ENCODE assay signal across 8 cellular contexts in genomic region chr6:17599885-17600526, GRCh38. TPM values are rescaled to one million over a fixed set of nuclear protein-coding genes. Genes with fewer than 3 reads are reported as not detected.
DNase-seq lines count a peak whose midpoint lies in the region; ATAC-seq, FAIRE-seq and TF ChIP-seq lines count a peak whose summit lies in the region.

Gene FAM8A1 (plus strand): TSS chr6:17600302. CDS start chr6:17600410, 108 bp downstream.

- TF ChIP-seq POLR2A in thyroid gland (IDR thresholded peaks at IDR 0.05) = peak; percentile 64 to 82

- H3K27ac ChIP-seq in pancreas = peak within 1 kb of the TSS; percentile 92 to 99 (median 96)
- peak within 1 kb of the TSS; percentile 94 to 97 (median 94) for H3K27ac ChIP-seq in thyroid gland

- peak; percentile 35; the same call in 2 of the 3 replicates for TF ChIP-seq CTCF in GM12872 (IDR thresholded peaks at IDR 0.05; ENCODE audit: insufficient read depth, low read depth, low read length)
- peak; percentile 28 to 58 (median 35) for TF ChIP-seq CTCF in pancreas (IDR thresholded peaks at IDR 0.05)
- TF ChIP-seq CTCF in thyroid gland (IDR thresholded peaks at IDR 0.05) = peak; percentile 12 to 74 (median 64)

- 4 to 6% methylated on average over 40 to 42 of the region's 42 CpGs for WGBS in pancreas, 2 donors
- 9% methylated on average over 26 to 28 of the region's 42 CpGs for WGBS in thyroid gland, 2 donors

- DNase-seq in NCI-H1092 treated with DMSO at 0.1 percent for 48 hours (lab: John Stamatoyannopoulos, UW) = peak; percentile 85
- DNase-seq in SKM-1 treated with dmso at 0.1 percent for 144 hours (lab: John Stamatoyannopoulos, UW; ENCODE audit: unreplicated experiment) = peak; percentile 79
- peak; percentile 90 for DNase-seq in activated naive CD8-positive, alpha-beta T cell treated with anti-CD3 and anti-CD28 coated beads, Interleukin-2, amount 50 U/mL, for 16 hours (ENCODE audit: low read depth, low spot score)
- peak; percentile 97 for DNase-seq in Right ventricle myocardium inferior (ENCODE audit: missing footprints)
- DNase-seq in pancreas = peak; percentile 97 to 99 (median 98)
- peak; percentile 96 to 98 for DNase-seq in thyroid gland

- ATAC-seq in HG02623 (IDR thresholded peaks at IDR 0.05; ENCODE audit: unreplicated experiment) (peak; percentile 86), Right ventricle myocardium inferior (peak; percentile 97), pancreas (peak; percentile 95 to 98 (median 97))

- no peaks in the 10 kb centered on the region for H3K9me3 ChIP-seq in pancreas
- H3K9me3 ChIP-seq in thyroid gland = no peaks in the 10 kb centered on the region

- H3K27me3 ChIP-seq in pancreas (no peaks in the 10 kb centered on the region), thyroid gland (no peaks in the 10 kb centered on the region)

- H3K4me1 ChIP-seq in pancreas (peaks cover 0 to 16% (median 16%) of the 10 kb centered on the region in 3 donors), thyroid gland (peaks cover 5 to 8% of the 10 kb centered on the region in 2 donors)

- intact Hi-C loops in Right ventricle myocardium inferior (cut with DNase I) (loop anchor here (2.0 to 10.0 kb wide), 2 partner anchors 55 to 107 kb away; partner anchors contain the start of gene NUP153), pancreas (cut with DNase I) (loop anchor here in 1 of 3 donors (10.0 kb wide), 1 partner anchor 205 kb away; no protein-coding TSS in a partner anchor), thyroid gland (cut with DNase I) (loop anchor here (10.0 kb wide), 1 partner anchor 105 kb away; the partner anchor contains the start of gene NUP153)

- peak within 1 kb of the TSS; percentile 38 to 85 (median 76) for H3K4me3 ChIP-seq in pancreas
- peak within 1 kb of the TSS; percentile 9 to 95 (median 83) for H3K4me3 ChIP-seq in thyroid gland (replicated peaks in 1 of 3)

- peaks cover 0 to 8% (median 0%) of the 10 kb centered on the region in 3 donors for H3K36me3 ChIP-seq in pancreas
- H3K36me3 ChIP-seq in thyroid gland = no peaks in the 10 kb centered on the region

- no peak for FAIRE-seq in pancreas (lab: Jason Lieb, UNC)

RNA-seq across cellular contexts. Expression of gene FAM8A1, which starts in this region (rescaled TPM):
- total RNA-seq in Right ventricle myocardium inferior (16.6 TPM), pancreas (10 to 100 TPM in 5 of 6 donors, 1 to 10 TPM in 1; 9.8 to 15.9 (median 12.0) TPM), thyroid gland (10 to 100 TPM; 45.1 to 57.1 (median 52.3) TPM)
- 10 to 100 TPM in 1 of 2 donors, 1 to 10 TPM in 1; 4.7 to 11.4 TPM for polyA plus RNA-seq in pancreas

Comparison
In these comparisons a context has a peak if more than half of its experiments do, and no peak if none do; other contexts are left out.
1. Peak in every context shown above with its lines: DNase-seq, ATAC-seq, H3K4me3 ChIP-seq and H3K27ac ChIP-seq.